7 cellular contexts compared by ENCODE assay signal in the genomic region with DNA sequence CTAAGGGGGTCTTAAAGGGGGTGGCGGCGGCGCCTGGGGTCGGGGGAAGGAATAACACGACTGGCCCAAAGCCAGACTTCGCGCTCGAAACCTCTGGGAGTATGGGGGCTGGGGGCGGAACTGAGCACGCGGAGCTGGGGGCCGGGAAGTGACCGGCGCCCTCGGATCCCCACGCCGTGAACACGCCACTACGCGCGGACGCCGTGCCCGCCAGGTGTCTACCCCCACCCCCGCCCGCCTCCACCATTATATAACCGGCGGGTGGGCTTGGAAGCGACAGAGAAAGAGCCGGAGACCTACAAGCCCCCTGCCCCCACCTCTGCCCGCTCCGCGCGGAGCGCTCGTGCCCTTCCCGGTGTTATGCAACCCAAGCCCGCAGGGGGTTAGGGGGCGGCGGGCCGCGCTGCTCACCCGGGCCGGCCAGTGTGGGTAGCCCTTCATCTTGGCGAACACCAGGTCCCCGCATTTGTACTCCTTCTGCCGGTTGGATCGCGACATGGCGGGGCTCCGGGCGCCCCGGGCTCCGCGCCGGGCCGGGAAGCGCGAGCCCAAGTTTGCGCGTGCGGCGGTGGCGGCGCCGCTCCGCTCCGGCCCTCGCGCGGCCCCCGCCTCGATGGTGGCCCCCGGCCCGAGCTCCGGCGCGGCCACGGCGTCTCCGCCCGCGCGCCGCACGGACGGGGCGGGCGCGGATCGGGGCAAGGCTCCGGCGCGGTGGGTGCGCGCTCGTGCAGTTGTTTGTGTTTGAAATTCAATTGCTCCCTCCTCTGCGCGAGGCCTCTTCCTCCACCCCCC. TPM values are rescaled to one million over a fixed set of nuclear protein-coding genes. Genes with fewer than 3 reads are reported as not detected.
DNase-seq lines count a peak whose midpoint lies in the region; TF ChIP-seq lines count a peak whose summit lies in the region.

HDGF (minus strand) TSS at position 744 of the 792 bp plus-strand sequence; CDS start at position 498, 246 bp downstream.

- H3K4me1 Mint-ChIP-seq in H9 (peaks cover 44 to 46% of the 10 kb centered on the region in 2 experiments), glutamatergic neuron (ENCODE audit: low read depth, unreplicated experiment) (peaks cover 36% of the 10 kb centered on the region), osteocyte (ENCODE audit: unreplicated experiment) (peaks cover 58% of the 10 kb centered on the region)
- H3K4me1 Mint-ChIP-seq in activated naive CD4-positive, alpha-beta T cell treated with anti-CD3 and anti-CD28 coated beads, Interleukin-2, amount 10 ng/mL, durations not matched to agents 7 days and 5 days, result peaks cover 65% of the 10 kb centered on the region

- H3K79me2 ChIP-seq in H9 (ENCODE audit: insufficient read depth, low read length), result peaks cover 25% of the 10 kb centered on the region; the same call in 1 of the 2 replicates

- H3K27ac Mint-ChIP-seq in H9 (peak within 1 kb of the TSS; percentile 90 to 99 (median 96)), glutamatergic neuron (ENCODE audit: unreplicated experiment) (peak within 1 kb of the TSS; percentile 97), osteocyte (ENCODE audit: unreplicated experiment) (peak within 1 kb of the TSS; percentile 100)
- H3K27ac Mint-ChIP-seq in activated naive CD4-positive, alpha-beta T cell treated with anti-CD3 and anti-CD28 coated beads, Interleukin-2, amount 10 ng/mL, durations not matched to agents 7 days and 5 days, result peak within 1 kb of the TSS; percentile 92

- H2BK5ac ChIP-seq in H9 (ENCODE audit: insufficient read length, low read length), result peak within 1 kb of the TSS; percentile 11

- H3K9me3 ChIP-seq in H9 (ENCODE audit: control insufficient read depth, low read depth, low read length), result no peaks in the 10 kb centered on the region

- H3K23me2 ChIP-seq in H9 (ENCODE audit: insufficient read length, low read depth, low read length, poor library complexity, severe bottlenecking), result peaks cover 23% of the 10 kb centered on the region

- H3K27me3 Mint-ChIP-seq in H9 (ENCODE audit: low read depth), result no peaks in the 10 kb centered on the region
- H3K27me3 Mint-ChIP-seq in activated naive CD4-positive, alpha-beta T cell treated with anti-CD3 and anti-CD28 coated beads, Interleukin-2, amount 10 ng/mL, durations not matched to agents 7 days and 5 days, result no peaks in the 10 kb centered on the region
- peaks cover 10% of the 10 kb centered on the region for H3K27me3 Mint-ChIP-seq in glutamatergic neuron (ENCODE audit: unreplicated experiment)
- no peaks in the 10 kb centered on the region for H3K27me3 Mint-ChIP-seq in osteocyte (ENCODE audit: unreplicated experiment)

- peak; percentile 60 for DNase-seq in GM12865 (ENCODE audit: low read depth)
- no peak for DNase-seq in H9
- peak; percentile 31 for DNase-seq in NCI-H1105 treated with DMSO at 0.1 percent for 48 hours (lab: John Stamatoyannopoulos, UW)
- peak; percentile 60 for DNase-seq in activated naive CD4-positive, alpha-beta T cell treated with anti-CD3 and anti-CD28 coated beads, Interleukin-2, amount 10 ng/mL, durations not matched to agents 7 days and 5 days
- DNase-seq in glutamatergic neuron, result peak; percentile 68
- no peak for DNase-seq in osteocyte (ENCODE audit: extremely low spot score, unreplicated experiment)
- DNase-seq in Kasumi-1 (lab: John Stamatoyannopoulos, UW), result no peak

- peaks cover under 1 to 10% (median 10%) of the 10 kb centered on the region in 3 experiments; a peak in 4 of 7 replicates for H3K36me3 Mint-ChIP-seq in H9 (ENCODE audit: insufficient read depth in 1 of 3, low read depth in 3 of 3)
- peaks cover 27% of the 10 kb centered on the region for H3K36me3 Mint-ChIP-seq in activated naive CD4-positive, alpha-beta T cell treated with anti-CD3 and anti-CD28 coated beads, Interleukin-2, amount 10 ng/mL, durations not matched to agents 7 days and 5 days
- no peaks in the 10 kb centered on the region for H3K36me3 Mint-ChIP-seq in glutamatergic neuron (ENCODE audit: unreplicated experiment)
- peaks cover 1% of the 10 kb centered on the region for H3K36me3 Mint-ChIP-seq in osteocyte (ENCODE audit: unreplicated experiment)

- no peak within 1 kb of the TSS for H2AFZ ChIP-seq in H9 (ENCODE audit: low read length)

- peak within 1 kb of the TSS; percentile 91 to 96 for H3K4me3 Mint-ChIP-seq in H9
- peak within 1 kb of the TSS; percentile 94 for H3K4me3 Mint-ChIP-seq in activated naive CD4-positive, alpha-beta T cell treated with anti-CD3 and anti-CD28 coated beads, Interleukin-2, amount 10 ng/mL, durations not matched to agents 7 days and 5 days
- H3K4me3 Mint-ChIP-seq in glutamatergic neuron (ENCODE audit: unreplicated experiment), result peak within 1 kb of the TSS; percentile 94
- peak within 1 kb of the TSS; percentile 93 for H3K4me3 Mint-ChIP-seq in osteocyte (ENCODE audit: unreplicated experiment)

- CTCF ChIA-PET in activated naive CD4-positive, alpha-beta T cell treated with anti-CD3 and anti-CD28 coated beads, Interleukin-2, amount 10 ng/mL, durations not matched to agents 7 days and 5 days (lab: Charles Lee), result interaction anchor here (1.0 to 4.3 kb wide), 4 partner anchors 15 to 138 kb away, joined by 4 to 40 read pairs (median 4); partner anchors contain the start of genes ISG20L2 and METTL25B

- peak within 1 kb of the TSS; percentile 97 for H3K4me3 ChIP-seq in GM12865 (ENCODE audit: low read depth, low read length)

- H3K27ac ChIP-seq in H9 (ENCODE audit: insufficient read length, low read depth, low read length), result peak within 1 kb of the TSS; percentile 50

- peak within 1 kb of the TSS; percentile 69 for H4K5ac ChIP-seq in H9 (ENCODE audit: insufficient read length, low read depth, low read length)

- H2BK120ac ChIP-seq in H9 (ENCODE audit: low read depth, low read length, poor library complexity, severe bottlenecking), result peak within 1 kb of the TSS; percentile 51

- H3K18ac ChIP-seq in H9 (ENCODE audit: insufficient read length, low read depth, low read length), result peak within 1 kb of the TSS; percentile 97

- no peak within 1 kb of the TSS; the same call in 1 of the 2 replicates for H2BK15ac ChIP-seq in H9 (ENCODE audit: low read depth, low read length)

- TF ChIP-seq CTCF in GM12865 (IDR thresholded peaks at IDR 0.05; ENCODE audit: insufficient read depth, low read depth, low read length, missing control alignments), result no peak
- TF ChIP-seq CTCF in H9 (conservative IDR thresholded peaks at IDR 0.05), result no peak; the same call in 2 of the 3 replicates
- peak; percentile 31 for TF ChIP-seq CTCF in glutamatergic neuron (IDR thresholded peaks at IDR 0.05; ENCODE audit: partially characterized antibody, unreplicated experiment)
- peak; percentile 4 for TF ChIP-seq CTCF in osteocyte (IDR thresholded peaks at IDR 0.05)

- no peak within 1 kb of the TSS; the same call in 1 of the 2 replicates for H3K4ac ChIP-seq in H9 (ENCODE audit: low read depth, low read length)

- H3T11ph ChIP-seq in H9 (ENCODE audit: low read length), result no peak within 1 kb of the TSS

- H3K56ac ChIP-seq in H9 (ENCODE audit: insufficient read length, low read depth, low read length), result no peak within 1 kb of the TSS

- no CpG with 5 or more reads among the region's 99 CpGs for whole genome bisulfite sequencing in H9 (ENCODE audit: extremely low coverage, insufficient read length, low lambda C conversion rate)

- H3K79me1 ChIP-seq in H9 (ENCODE audit: insufficient read depth, low read depth, low read length, poor library complexity, severe bottlenecking), result no peaks in the 10 kb centered on the region

- H3K9ac ChIP-seq in H9 (ENCODE audit: extremely low read depth, insufficient read length, low read length), result peak within 1 kb of the TSS; percentile 96

- H3K27me3 ChIP-seq in H9 (ENCODE audit: insufficient read depth, low read length), result no peaks in the 10 kb centered on the region

- no peak within 1 kb of the TSS for H2BK20ac ChIP-seq in H9 (ENCODE audit: low read depth, low read length, poor library complexity, severe bottlenecking)

- no peak within 1 kb of the TSS for H2AK5ac ChIP-seq in H9 (ENCODE audit: insufficient read length, low read length)

- H4K8ac ChIP-seq in H9 (replicated peaks; ENCODE audit: insufficient read length, low read depth, low read length), result no peak within 1 kb of the TSS

- H4K91ac ChIP-seq in H9 (ENCODE audit: insufficient read length, low read depth, low read length), result peak within 1 kb of the TSS; percentile 11

- H3K23ac ChIP-seq in H9 (ENCODE audit: insufficient read length, low read depth, low read length), result no peak within 1 kb of the TSS

- peak within 1 kb of the TSS; percentile 73 for H3K4me2 ChIP-seq in H9 (ENCODE audit: insufficient read depth, insufficient read length, low read length)

- peaks cover 22% of the 10 kb centered on the region; the same call in 1 of the 2 replicates for H3K4me1 ChIP-seq in H9 (ENCODE audit: insufficient read depth, low read length)

- no peak within 1 kb of the TSS for H2BK12ac ChIP-seq in H9 (ENCODE audit: insufficient read length, low read depth, low read length)

- peak within 1 kb of the TSS; percentile 99 for H3K14ac ChIP-seq in H9 (ENCODE audit: insufficient read depth, low read length)

- no peaks in the 10 kb centered on the region for H4K20me1 ChIP-seq in H9 (ENCODE audit: control insufficient read depth, insufficient read depth, insufficient read length)

- no peaks in the 10 kb centered on the region for H3K9me3 Mint-ChIP-seq in H9
- H3K9me3 Mint-ChIP-seq in activated naive CD4-positive, alpha-beta T cell treated with anti-CD3 and anti-CD28 coated beads, Interleukin-2, amount 10 ng/mL, durations not matched to agents 7 days and 5 days, result no peaks in the 10 kb centered on the region
- peaks cover 11% of the 10 kb centered on the region for H3K9me3 Mint-ChIP-seq in glutamatergic neuron (ENCODE audit: unreplicated experiment)
- H3K9me3 Mint-ChIP-seq in osteocyte (ENCODE audit: unreplicated experiment), result no peaks in the 10 kb centered on the region

RNA-seq across cellular contexts. Expression of gene HDGF, which starts in this region (rescaled TPM):
- total RNA-seq in H9 (2021) (308 and 310 TPM in 2 replicates), glutamatergic neuron (ENCODE audit: unreplicated experiment) (147 TPM), osteocyte (213 and 219 TPM in 2 replicates)

Comparison
In these comparisons a context has a peak if more than half of its experiments do, and no peak if none do; other contexts are left out.
1. DNase-seq: peak in GM12865 (single experiment), NCI-H1105 treated with DMSO at 0.1 percent for 48 hours (single experiment), activated naive CD4-positive, alpha-beta T cell treated with anti-CD3 and anti-CD28 coated beads, Interleukin-2, amount 10 ng/mL, durations not matched to agents 7 days and 5 days (single experiment) and glutamatergic neuron (single experiment); none in H9 (single experiment), osteocyte (single experiment) and Kasumi-1 (0 of 2).
2. CTCF ChIP-seq: peak in glutamatergic neuron (single experiment) and osteocyte (single experiment); none in GM12865 (single experiment) and H9 (single experiment).
3. Peak in every context shown above with its lines, with median percentiles within 50 percentile points of each other: H3K27ac Mint-ChIP-seq and H3K4me3 Mint-ChIP-seq.